ENCODE assay signal across 1 cellular context in genomic region chr2:41836944-41837343, GRCh38.
TF ChIP-seq lines count a peak whose summit lies in the region.

No MANE protein-coding gene starts in this region.

TF ChIP-seq in HepG2, 621 proteins besides CTCF, POLR2A, EP300 and RAD21 (continued from another document and continues in another):
- TF ChIP-seq NFAT5 (CRISPR knock-in tag; IDR thresholded peaks at IDR 0.05) = 0 out of 2 replicates have a peak, but pooled peaks have one; percentile 78
- no peak for TF ChIP-seq ZNF616 (CRISPR knock-in tag; IDR thresholded peaks at IDR 0.05; ENCODE audit: low read depth)
- TF ChIP-seq ZNF33A (CRISPR knock-in tag; IDR thresholded peaks at IDR 0.05; ENCODE audit: borderline replicate concordance) = no peak
- TF ChIP-seq ZNF558 (CRISPR knock-in tag; IDR thresholded peaks at IDR 0.05; ENCODE audit: borderline replicate concordance) = no peak
- no peak for TF ChIP-seq SP5 (CRISPR knock-in tag; IDR thresholded peaks at IDR 0.05; ENCODE audit: borderline replicate concordance, low read depth)
- no peak for TF ChIP-seq ZSCAN25 (CRISPR knock-in tag; IDR thresholded peaks at IDR 0.05)
- TF ChIP-seq EED (CRISPR knock-in tag; IDR thresholded peaks at IDR 0.05) = no peak
- no peak for TF ChIP-seq NFE2 (CRISPR knock-in tag; IDR thresholded peaks at IDR 0.05)
- no peak for TF ChIP-seq HDAC1 (CRISPR knock-in tag; IDR thresholded peaks at IDR 0.05)
- peak; percentile 50; the same call in 1 of the 2 replicates for TF ChIP-seq ARHGAP35 (CRISPR knock-in tag; IDR thresholded peaks at IDR 0.05; ENCODE audit: borderline replicate concordance)
- TF ChIP-seq SRSF9 (IDR thresholded peaks at IDR 0.05; ENCODE audit: borderline replicate concordance, insufficient read depth, low read depth, low read length, poor library complexity, severe bottlenecking) = no peak
- no peak for TF ChIP-seq BRCA1 (CRISPR knock-in tag; IDR thresholded peaks at IDR 0.05)
- TF ChIP-seq SIX1 (CRISPR knock-in tag; IDR thresholded peaks at IDR 0.05; ENCODE audit: borderline replicate concordance) = no peak
- TF ChIP-seq DNMT1 (CRISPR knock-in tag; IDR thresholded peaks at IDR 0.05) = no peak
- TF ChIP-seq ZFP37 (CRISPR knock-in tag; IDR thresholded peaks at IDR 0.05; ENCODE audit: borderline replicate concordance) = peak; percentile 77; the same call in 1 of the 2 replicates
- no peak for TF ChIP-seq ZBTB46 (CRISPR knock-in tag; IDR thresholded peaks at IDR 0.05; ENCODE audit: borderline replicate concordance)
- no peak for TF ChIP-seq TP53 (CRISPR knock-in tag; conservative IDR thresholded peaks at IDR 0.05)
- TF ChIP-seq ZNF17 (CRISPR knock-in tag; IDR thresholded peaks at IDR 0.05) = no peak
- no peak for TF ChIP-seq KAT7 (CRISPR knock-in tag; IDR thresholded peaks at IDR 0.05; ENCODE audit: borderline replicate concordance)
- TF ChIP-seq ZFP62 (CRISPR knock-in tag; IDR thresholded peaks at IDR 0.05) = no peak
- TF ChIP-seq THAP8 (CRISPR knock-in tag; IDR thresholded peaks at IDR 0.05; ENCODE audit: borderline replicate concordance) = no peak
- TF ChIP-seq ZNF652 (CRISPR knock-in tag; IDR thresholded peaks at IDR 0.05; ENCODE audit: borderline replicate concordance, low read depth) = no peak
- no peak for TF ChIP-seq ZNF704 (CRISPR knock-in tag; IDR thresholded peaks at IDR 0.05; ENCODE audit: borderline replicate concordance)
- TF ChIP-seq ZNF10 (CRISPR knock-in tag; IDR thresholded peaks at IDR 0.05; ENCODE audit: borderline replicate concordance, low read depth) = no peak
- TF ChIP-seq TSC22D2 (CRISPR knock-in tag; IDR thresholded peaks at IDR 0.05; ENCODE audit: borderline replicate concordance) = peak; percentile 97; the same call in 1 of the 2 replicates
- no peak for TF ChIP-seq YEATS4 (CRISPR knock-in tag; IDR thresholded peaks at IDR 0.05; ENCODE audit: borderline replicate concordance)
- no peak for TF ChIP-seq ZNF484 (CRISPR knock-in tag; IDR thresholded peaks at IDR 0.05; ENCODE audit: borderline replicate concordance, low read depth)
- peak; percentile 42; the same call in 1 of the 2 replicates for TF ChIP-seq GATAD2A (CRISPR knock-in tag; IDR thresholded peaks at IDR 0.05)
- peak; percentile 68; the same call in 1 of the 2 replicates for TF ChIP-seq PRDM10 (CRISPR knock-in tag; IDR thresholded peaks at IDR 0.05; ENCODE audit: low read depth)
- no peak for TF ChIP-seq SETDB1 (CRISPR knock-in tag; IDR thresholded peaks at IDR 0.05; ENCODE audit: borderline replicate concordance)
- TF ChIP-seq ZKSCAN8 (CRISPR knock-in tag; IDR thresholded peaks at IDR 0.05; ENCODE audit: borderline replicate concordance) = no peak
- TF ChIP-seq ZNF468 (CRISPR knock-in tag; IDR thresholded peaks at IDR 0.05) = no peak
- no peak for TF ChIP-seq MAZ (IDR thresholded peaks at IDR 0.05; ENCODE audit: borderline replicate concordance, low read depth, low read length)
- TF ChIP-seq MAZ (CRISPR knock-in tag; IDR thresholded peaks at IDR 0.05; ENCODE audit: low read depth) = no peak
- no peak for TF ChIP-seq TFAP4 (IDR thresholded peaks at IDR 0.05; ENCODE audit: borderline replicate concordance, low read depth)
- TF ChIP-seq CHCHD3 (CRISPR knock-in tag; IDR thresholded peaks at IDR 0.05) = no peak
- TF ChIP-seq ELF4 (CRISPR knock-in tag; IDR thresholded peaks at IDR 0.05; ENCODE audit: borderline replicate concordance) = no peak
- TF ChIP-seq ZNF550 (CRISPR knock-in tag; IDR thresholded peaks at IDR 0.05; ENCODE audit: borderline replicate concordance) = no peak
- no peak for TF ChIP-seq ZNF790 (CRISPR knock-in tag; IDR thresholded peaks at IDR 0.05; ENCODE audit: borderline replicate concordance)
- TF ChIP-seq ZNF607 (CRISPR knock-in tag; IDR thresholded peaks at IDR 0.05; ENCODE audit: borderline replicate concordance) = peak; percentile 52; the same call in 1 of the 2 replicates
- no peak for TF ChIP-seq ZNF776 (CRISPR knock-in tag; IDR thresholded peaks at IDR 0.05)
- TF ChIP-seq ZNF225 (CRISPR knock-in tag; IDR thresholded peaks at IDR 0.05) = no peak
- no peak for TF ChIP-seq ARNT2 (CRISPR knock-in tag; IDR thresholded peaks at IDR 0.05; ENCODE audit: low read depth)
- no peak for TF ChIP-seq ZBTB38 (CRISPR knock-in tag; IDR thresholded peaks at IDR 0.05)
- TF ChIP-seq KMT2B (CRISPR knock-in tag; IDR thresholded peaks at IDR 0.05) = peak; percentile 75; the same call in 1 of the 2 replicates
- TF ChIP-seq REPIN1 (CRISPR knock-in tag; IDR thresholded peaks at IDR 0.05; ENCODE audit: borderline replicate concordance, low read depth) = no peak
- TF ChIP-seq ZNF773 (CRISPR knock-in tag; IDR thresholded peaks at IDR 0.05; ENCODE audit: borderline replicate concordance) = no peak
- no peak for TF ChIP-seq MZF1 (CRISPR knock-in tag; IDR thresholded peaks at IDR 0.05; ENCODE audit: borderline replicate concordance)
- TF ChIP-seq ZNF597 (CRISPR knock-in tag; IDR thresholded peaks at IDR 0.05) = no peak
- TF ChIP-seq SKIL (CRISPR knock-in tag; IDR thresholded peaks at IDR 0.05; ENCODE audit: borderline replicate concordance) = no peak
- no peak for TF ChIP-seq ZNF670 (CRISPR knock-in tag; IDR thresholded peaks at IDR 0.05; ENCODE audit: borderline replicate concordance)
- peak; percentile 97 for TF ChIP-seq ZSCAN9 (CRISPR knock-in tag; IDR thresholded peaks at IDR 0.05; ENCODE audit: borderline replicate concordance)
- TF ChIP-seq SIX4 (CRISPR knock-in tag; IDR thresholded peaks at IDR 0.05) = peak; percentile 81
- peak; percentile 92 for TF ChIP-seq EHMT2 (IDR thresholded peaks at IDR 0.05; ENCODE audit: borderline replicate concordance, low read depth, low read length)
- no peak for TF ChIP-seq ZEB1 (IDR thresholded peaks at IDR 0.05; ENCODE audit: insufficient replicate concordance, low read depth)
- TF ChIP-seq ZNF7 (CRISPR knock-in tag; IDR thresholded peaks at IDR 0.05) = peak; percentile 51; the same call in 1 of the 2 replicates
